Comparison of ENCODE assay signal across 8 cellular contexts in genomic region chr7:25124485-25125136, GRCh38. TPM values are rescaled to one million over a fixed set of nuclear protein-coding genes. Genes with fewer than 3 reads are reported as not detected.
DNase-seq lines count a peak whose midpoint lies in the region; ATAC-seq and TF ChIP-seq lines count a peak whose summit lies in the region.

No MANE protein-coding gene starts in this region.

- H3K4me1 ChIP-seq in RWPE2 (ENCODE audit: insufficient read depth, poor library complexity, severe bottlenecking): peaks cover 15% of the 10 kb centered on the region
- peaks cover 11% of the 10 kb centered on the region for H3K4me1 ChIP-seq in mammary epithelial cell (ENCODE audit: insufficient read depth, low read length)
- H3K4me1 ChIP-seq in subcutaneous abdominal adipose tissue (ENCODE audit: control insufficient read depth in 5 of 5, insufficient read depth in 5 of 5, low read length in 5 of 5): peaks cover 6 to 30% (median 22%) of the 10 kb centered on the region in 5 donors

- H3K4me2 ChIP-seq in mammary epithelial cell (ENCODE audit: insufficient read depth, low read depth, low read length): peak overlapping the region; percentile 54

- under 1% methylated on average over 26 of the region's 31 CpGs for WGBS in mammary epithelial cell (ENCODE audit: low coverage, missing lambda C conversion rate)
- 1% methylated on average over 30 to 31 of the region's 31 CpGs for WGBS in lower leg skin, 2 donors

- dilution Hi-C loops in mammary epithelial cell (cut with HindIII; ENCODE audit: low sequenced_read_pairs): no loop called here

- ATAC-seq in GM21528 (IDR thresholded peaks at IDR 0.05; ENCODE audit: low FRiP score, unreplicated experiment) (peak; percentile 25), RWPE2 (ENCODE audit: low read depth) (peak; percentile 19), esophagus mucosa (no peak)

- H3K79me2 ChIP-seq in mammary epithelial cell (ENCODE audit: insufficient read depth, low read length): peaks cover 51% of the 10 kb centered on the region

- intact Hi-C loops in mammary epithelial cell (cut with micrococcal nuclease) (no loop called here), lower leg skin (cut with DNase I; ENCODE audit: low total_unique reads) (no loop called here)

- no peak for DNase-seq in AG04450 (ENCODE audit: low read depth, low spot score)
- DNase-seq in RWPE2 (ENCODE audit: low spot score): peak; percentile 54
- peak; percentile 16 for DNase-seq in mammary epithelial cell
- peak in 1 of 2 donors; percentile 90 for DNase-seq in lower leg skin (ENCODE audit: low spot score in 2 of 2)
- no peak for DNase-seq in cortex of kidney (lab: John Stamatoyannopoulos, UW)

- in situ Hi-C loops in mammary epithelial cell (cut with MboI; ENCODE audit: low sequenced_read_pairs in 2 of 2): no loop called here

- POLR2A ChIA-PET in AG04450 (lab: Yijun Ruan, JAX): interaction anchor here (0.8 to 1.9 kb wide), 11 partner anchors 10 to 737 kb away, joined by 3 to 16 read pairs (median 5); partner anchors contain the start of gene OSBPL3

- peak overlapping the region; percentile 97 for H3K9ac ChIP-seq in mammary epithelial cell (ENCODE audit: insufficient read depth, low read length)
- peak overlapping the region; percentile 83 to 98 (median 91) for H3K9ac ChIP-seq in subcutaneous abdominal adipose tissue (ENCODE audit: low read length in 5 of 5)

- no peaks in the 10 kb centered on the region for H4K20me1 ChIP-seq in mammary epithelial cell (ENCODE audit: insufficient read depth, low read length)

- CTCF ChIA-PET in AG04450 (lab: Charles Lee) (interaction anchor here (0.8 to 4.3 kb wide), 5 partner anchors 26 to 549 kb away, joined by 3 to 13 read pairs (median 12); no protein-coding TSS in a partner anchor), mammary epithelial cell (lab: Charles Lee; ENCODE audit: low non-redundant PET) (interaction anchor here (0.6 kb wide), 1 partner anchor 312 kb away, joined by 10 read pairs; no protein-coding TSS in a partner anchor)

- peak overlapping the region; percentile 98 for H3K4me3 ChIP-seq in AG04450 (ENCODE audit: low read depth, low read length)
- peak overlapping the region; percentile 50 for H3K4me3 ChIP-seq in RWPE2 (ENCODE audit: severe bottlenecking)
- H3K4me3 ChIP-seq in mammary epithelial cell (replicated peaks in 1 of 3; ENCODE audit: insufficient read depth in 1 of 3, low read depth in 2 of 3, low read length in 3 of 3): peak overlapping the region; percentile 62 to 76 (median 62)
- peak overlapping the region; percentile 57 for H3K4me3 ChIP-seq in lower leg skin (ENCODE audit: low read depth, poor library complexity, severe bottlenecking)
- peak overlapping the region; percentile 85 to 98 (median 95) for H3K4me3 ChIP-seq in subcutaneous abdominal adipose tissue (ENCODE audit: low read depth in 1 of 5, low read length in 5 of 5)

- peaks cover 3% of the 10 kb centered on the region for H3K27me3 ChIP-seq in AG04450 (ENCODE audit: control insufficient read depth, insufficient read depth, low read length)
- H3K27me3 ChIP-seq in RWPE2 (ENCODE audit: insufficient read depth, poor library complexity, severe bottlenecking): no peaks in the 10 kb centered on the region
- no peaks in the 10 kb centered on the region for H3K27me3 ChIP-seq in mammary epithelial cell (ENCODE audit: insufficient read depth, low read length)
- H3K27me3 ChIP-seq in subcutaneous abdominal adipose tissue (ENCODE audit: control insufficient read depth in 5 of 5, insufficient read depth in 4 of 5, low read length in 5 of 5): peaks cover 0 to 2% (median 0%) of the 10 kb centered on the region in 5 donors

- no TSS peak for BruUV-seq in mammary epithelial cell (replicated peaks; lab: Mats Ljungman, UMichigan)

- TF ChIP-seq CTCF in AG04450 (IDR thresholded peaks at IDR 0.05; ENCODE audit: low read depth, low read length) (no peak), RWPE2 (IDR thresholded peaks at IDR 0.05; ENCODE audit: poor library complexity, severe bottlenecking) (no peak), mammary epithelial cell (conservative IDR thresholded peaks at IDR 0.05 in 1 of 2, IDR thresholded peaks at IDR 0.05 in 1 of 2; ENCODE audit: extremely low read depth in 1 of 2, insufficient read depth in 1 of 2, low read depth in 1 of 2, low read length in 2 of 2) (no peak), lower leg skin (IDR thresholded peaks at IDR 0.05) (no peak)

- peak overlapping the region; percentile 77 for H3K27ac ChIP-seq in AG04450 (ENCODE audit: low read depth, low read length)
- peak overlapping the region; percentile 52 for H3K27ac ChIP-seq in RWPE2 (ENCODE audit: poor library complexity, severe bottlenecking)
- H3K27ac ChIP-seq in mammary epithelial cell (ENCODE audit: insufficient read depth, low read depth, low read length): peak overlapping the region; percentile 93
- H3K27ac ChIP-seq in subcutaneous abdominal adipose tissue (ENCODE audit: low read depth, low read length): peak overlapping the region; percentile 86

- H3K9me3 ChIP-seq in AG04450 (ENCODE audit: control insufficient read depth, insufficient read depth, low read length) (no peaks in the 10 kb centered on the region; the same call in 1 of the 2 replicates), RWPE2 (ENCODE audit: severe bottlenecking) (no peaks in the 10 kb centered on the region), mammary epithelial cell (replicated peaks; ENCODE audit: insufficient read depth, low read length) (no peaks in the 10 kb centered on the region), subcutaneous abdominal adipose tissue (ENCODE audit: control insufficient read depth in 5 of 5, low read length in 5 of 5) (no peaks in the 10 kb centered on the region)

- H3K36me3 ChIP-seq in RWPE2 (ENCODE audit: low read depth) (peaks cover 50% of the 10 kb centered on the region), mammary epithelial cell (ENCODE audit: insufficient read depth, low read length) (peaks cover 24% of the 10 kb centered on the region), subcutaneous abdominal adipose tissue (ENCODE audit: control insufficient read depth in 5 of 5, insufficient read depth in 5 of 5, low read length in 5 of 5) (peaks cover 14 to 29% (median 22%) of the 10 kb centered on the region in 5 donors)

- no peak overlapping the region for H2AFZ ChIP-seq in mammary epithelial cell (ENCODE audit: low read depth, low read length)

- no peak for TF ChIP-seq POLR2A in lower leg skin (IDR thresholded peaks at IDR 0.05)

RNA-seq across cellular contexts. Expression of gene CYCS, which starts 0.4 kb away (rescaled TPM):
- polyA plus RNA-seq in AG04450 (2011; rRNA removed) (63.1 and 74.1 TPM in 2 replicates), mammary epithelial cell (74.1 TPM)
- 8.6 and 16.9 TPM in 2 replicates for polyA minus RNA-seq in AG04450 (2011; rRNA and poly(A)+ RNA removed)
- total RNA-seq in mammary epithelial cell (100 to 1,000 TPM in 1 of 2 donors, 10 to 100 TPM in 1; 34.3 to 210 TPM), lower leg skin (10 to 100 TPM; 15.6 to 52.9 (median 34.9) TPM), esophagus mucosa (146 TPM)
- 26.3 TPM for polyA minus RNA-seq in mammary epithelial cell

Comparison
In these comparisons a context has a peak if more than half of its experiments do, and no peak if none do; other contexts are left out.
1. DNase-seq: peak in RWPE2 (single experiment) and mammary epithelial cell (single experiment); none in AG04450 (single experiment) and cortex of kidney (single experiment).
2. Peak in every context shown above with its lines, with median percentiles within 50 percentile points of each other: H3K27ac ChIP-seq and H3K4me3 ChIP-seq.